8 cellular contexts compared by ENCODE assay signal in genomic region chr4:15681372-15682339, GRCh38. TPM values are rescaled to one million over a fixed set of nuclear protein-coding genes. Genes with fewer than 3 reads are reported as not detected.
DNase-seq lines count a peak whose midpoint lies in the region; ATAC-seq and TF ChIP-seq lines count a peak whose summit lies in the region.

Gene FAM200B (plus strand): TSS chr4:15681827. CDS start chr4:15686978, 5,151 bp downstream.

- DNase-seq in AG08396 (ENCODE audit: low spot score) (peak; percentile 100), NCI-H345 treated with DMSO at 0.1 percent for 48 hours (lab: John Stamatoyannopoulos, UW; ENCODE audit: unreplicated experiment) (peak; percentile 85), inferior parietal cortex (ENCODE audit: extremely low spot score) (peak; percentile 99), spleen (peak; percentile 99)
- DNase-seq in activated CD4-positive, CD25-positive, alpha-beta regulatory T cell (lab: John Stamatoyannopoulos, UW), result peak; percentile 85 to 98 (median 90)
- peak; percentile 92 for DNase-seq in central memory CD4-positive, alpha-beta T cell

- peak within 1 kb of the TSS; percentile 89 to 99 (median 94) for H3K27ac ChIP-seq in spleen

- H3K36me3 ChIP-seq in spleen, result peaks cover 0 to 8% (median 6%) of the 10 kb centered on the region in 6 donors

- no peaks in the 10 kb centered on the region for H3K27me3 ChIP-seq in spleen (replicated peaks in 1 of 7)

- H3K9me3 ChIP-seq in spleen, result no peaks in the 10 kb centered on the region

- peak within 1 kb of the TSS; percentile 69 to 82 (median 75) for H3K4me3 ChIP-seq in spleen

- peak in 2 of 3 donors; percentile 37 to 39 for TF ChIP-seq POLR2A in spleen (IDR thresholded peaks at IDR 0.05)

- ATAC-seq in GM19023 (IDR thresholded peaks at IDR 0.05; ENCODE audit: unreplicated experiment), result peak; percentile 91
- peak; percentile 92 for ATAC-seq in HG03280 (IDR thresholded peaks at IDR 0.05; ENCODE audit: unreplicated experiment)

- H3K4me1 ChIP-seq in spleen, result peaks cover 14 to 91% (median 36%) of the 10 kb centered on the region in 6 donors

- 0 to 1% (median 0%) methylated on average over 56 of the region's 56 CpGs for WGBS in spleen, 5 donors

- TF ChIP-seq CTCF in spleen (IDR thresholded peaks at IDR 0.05 in 8 of 11, conservative IDR thresholded peaks at IDR 0.05 in 3 of 11), result peak in 7 of 11 experiments; percentile 25 to 63 (median 50)

- intact Hi-C loops in spleen (cut with DNase I; ENCODE audit: low total_unique reads), result no loop called here

RNA-seq across cellular contexts. Expression of gene FAM200B, which starts in this region (rescaled TPM):
- 10 to 100 TPM; 17.4 to 42.0 (median 27.9) TPM for total RNA-seq in spleen
- 10 to 100 TPM; 28.0 to 39.8 (median 38.6) TPM for polyA plus RNA-seq in spleen

Comparison
In these comparisons a context has a peak if more than half of its experiments do, and no peak if none do; other contexts are left out.
1. Peak in every context shown above with its lines: DNase-seq, ATAC-seq, H3K4me3 ChIP-seq and H3K27ac ChIP-seq.